In genomic region chr1:172352435-172352834, GRCh38 we compare ENCODE assay signal across 12 cellular contexts.
DNase-seq lines count a peak whose midpoint lies in the region; ATAC-seq and TF ChIP-seq lines count a peak whose summit lies in the region.
"Had no signal": no experiment of that assay in that cellular context is flagged by ENCODE, and none has a peak within 500 bp of the region (broad histone marks: within the 10 kb centered on the region; RNA-seq: fewer than 3 reads in every experiment).

No MANE protein-coding gene starts in this region.

- H3K9me3 ChIP-seq in smooth muscle cell (replicated peaks; ENCODE audit: low read depth): no peaks in the 10 kb centered on the region

- H3K27ac Mint-ChIP-seq in activated CD4-positive, alpha-beta T cell treated with anti-CD3 and anti-CD28 coated beads for 36 hours: no peak overlapping the region
- peak overlapping the region; percentile 88 for H3K27ac Mint-ChIP-seq in chondrocyte (ENCODE audit: unreplicated experiment)
- H3K27ac Mint-ChIP-seq: activated T-helper 1 cell treated with anti-CD3 and anti-CD28 coated beads, Interleukin-12 subunit alpha, Interleukin-12 subunit beta, Interleukin-2, Interleukin-4 antibody, amounts not matched to agents 30 ng/mL and 10 ng/mL and 1 ng/mL, durations not matched to agents 14 hours and 24 hours and 36 hours had no signal

- no peak overlapping the region for H2AFZ ChIP-seq in smooth muscle cell (ENCODE audit: low read depth)

- peak overlapping the region; percentile 99 for H3K27ac ChIP-seq in smooth muscle cell (ENCODE audit: low read depth)
- H3K27ac ChIP-seq: cardiac muscle cell had no signal

- H4K20me1 ChIP-seq in smooth muscle cell (ENCODE audit: low read depth): no peaks in the 10 kb centered on the region

- H3K4me1 Mint-ChIP-seq in activated CD4-positive, alpha-beta T cell treated with anti-CD3 and anti-CD28 coated beads for 36 hours: peaks cover 42% of the 10 kb centered on the region
- H3K4me1 Mint-ChIP-seq in chondrocyte (ENCODE audit: low read depth): peaks cover 82% of the 10 kb centered on the region

- H3K36me3 Mint-ChIP-seq in activated CD4-positive, alpha-beta T cell treated with anti-CD3 and anti-CD28 coated beads for 36 hours (ENCODE audit: low read depth): peaks cover 1% of the 10 kb centered on the region
- peaks cover 4% of the 10 kb centered on the region for H3K36me3 Mint-ChIP-seq in chondrocyte (ENCODE audit: low read depth)

- H3F3A ChIP-seq in smooth muscle cell (ENCODE audit: low read depth): peaks cover 55% of the 10 kb centered on the region

- peak overlapping the region; percentile 31 for H3K9ac ChIP-seq in smooth muscle cell (ENCODE audit: low read depth)

- peaks cover 6% of the 10 kb centered on the region for H3K79me2 ChIP-seq in smooth muscle cell (ENCODE audit: low read depth)

- H3K4me1 ChIP-seq in smooth muscle cell (ENCODE audit: low read depth): peaks cover 70% of the 10 kb centered on the region

- H3K4me2 ChIP-seq in smooth muscle cell: peak overlapping the region; percentile 70

- peaks cover 1% of the 10 kb centered on the region for H3K36me3 ChIP-seq in smooth muscle cell (ENCODE audit: low read depth)
- H3K36me3 ChIP-seq: cardiac muscle cell had no signal

- CTCF ChIA-PET in activated CD4-positive, alpha-beta T cell treated with anti-CD3 and anti-CD28 coated beads for 36 hours (lab: Charles Lee): interaction anchor here (1.0 to 3.0 kb wide), 2 partner anchors 10 to 14 kb away, joined by 3 to 10 read pairs; no protein-coding TSS in a partner anchor

- no peak for DNase-seq in activated CD4-positive, alpha-beta T cell treated with anti-CD3 and anti-CD28 coated beads for 36 hours
- no peak for DNase-seq in activated CD4-positive, alpha-beta T cell treated with anti-CD3 and anti-CD28 coated beads for 4 hours
- DNase-seq in RPMI7951 (ENCODE audit: low read depth) (peak; percentile 54), chondrocyte (ENCODE audit: low spot score) (no peak), smooth muscle cell (lab: John Stamatoyannopoulos, UW; ENCODE audit: unreplicated experiment) (no peak), left lobe of liver (ENCODE audit: low spot score) (no peak), NCI-H526 (lab: John Stamatoyannopoulos, UW) (no peak)
- no peak for DNase-seq in activated CD8-positive, alpha-beta memory T cell treated with anti-CD3 and anti-CD28 coated beads, Interleukin-2, amount 50 U/mL, for 4 hours
- DNase-seq: hippocampal formation, NCI-H446 treated with DMSO at 0.1 percent for 48 hours had no signal

- TF ChIP-seq CTCF in chondrocyte (IDR thresholded peaks at IDR 0.05) (no peak), smooth muscle cell (IDR thresholded peaks at IDR 0.05; ENCODE audit: borderline replicate concordance, insufficient read depth, poor library complexity, severe bottlenecking) (no peak)

- peaks cover 8% of the 10 kb centered on the region for H3K9me3 Mint-ChIP-seq in activated CD4-positive, alpha-beta T cell treated with anti-CD3 and anti-CD28 coated beads for 36 hours (ENCODE audit: low read depth)
- peaks cover 8% of the 10 kb centered on the region for H3K9me3 Mint-ChIP-seq in chondrocyte (ENCODE audit: low read depth)

- intact Hi-C loops in activated CD4-positive, alpha-beta T cell treated with anti-CD3 and anti-CD28 coated beads for 36 hours (cut with DNase I, micrococcal nuclease): loop anchor here in 1 of 2 experiments (10.0 kb wide), 1 partner anchor 542 kb away; no protein-coding TSS in a partner anchor

- POLR2A ChIA-PET in activated CD4-positive, alpha-beta T cell treated with anti-CD3 and anti-CD28 coated beads for 36 hours (lab: Charles Lee): no interaction called here

- no peak overlapping the region for H3K4me3 ChIP-seq in smooth muscle cell
- H3K4me3 ChIP-seq: cardiac muscle cell had no signal

- no peaks in the 10 kb centered on the region for H3K27me3 ChIP-seq in smooth muscle cell (ENCODE audit: low read depth)
- H3K27me3 ChIP-seq: cardiac muscle cell had no signal

- peak; percentile 78 for ATAC-seq in activated CD4-positive, alpha-beta T cell treated with anti-CD3 and anti-CD28 coated beads for 36 hours
- ATAC-seq in left lobe of liver: no peak

- no peak overlapping the region for H3K4me3 Mint-ChIP-seq in activated CD4-positive, alpha-beta T cell treated with anti-CD3 and anti-CD28 coated beads for 36 hours
- H3K4me3 Mint-ChIP-seq in chondrocyte (ENCODE audit: unreplicated experiment): no peak overlapping the region
- H3K4me3 Mint-ChIP-seq: activated T-helper 1 cell treated with anti-CD3 and anti-CD28 coated beads, Interleukin-12 subunit alpha, Interleukin-12 subunit beta, Interleukin-2, Interleukin-4 antibody, amounts not matched to agents 30 ng/mL and 10 ng/mL and 1 ng/mL, durations not matched to agents 14 hours and 24 hours and 36 hours had no signal

- WGBS in smooth muscle cell (ENCODE audit: low lambda C conversion rate): 23% methylated on average over 1 of the region's 1 CpG

- peaks cover 3% of the 10 kb centered on the region for H3K27me3 Mint-ChIP-seq in activated CD4-positive, alpha-beta T cell treated with anti-CD3 and anti-CD28 coated beads for 36 hours
- no peaks in the 10 kb centered on the region for H3K27me3 Mint-ChIP-seq in chondrocyte (ENCODE audit: low read depth)
